In genomic region chr20:62330576-62331317, GRCh38 we compare ENCODE assay signal across 18 cellular contexts.
"Had no signal": no experiment of that assay in that cellular context is flagged by ENCODE, and none has a peak within 500 bp of the region (broad histone marks: within the 10 kb centered on the region; RNA-seq: fewer than 3 reads in every experiment).

No MANE protein-coding gene starts in this region.

- H3K4me1 ChIP-seq: gastroesophageal sphincter, left lung, lower lobe of right lung, right atrium auricular region, transverse colon had no signal

- H3K4me3 ChIP-seq: coronary artery, gastroesophageal sphincter, left lung, lower lobe of right lung, ovary, right atrium auricular region, smooth muscle cell, thoracic aorta, transverse colon had no signal

- H3K27me3 ChIP-seq: gastroesophageal sphincter, left lung, ovary, right atrium auricular region, transverse colon had no signal

- DNase-seq: effector CD4-positive, alpha-beta T cell; endodermal cell; glutamatergic neuron; islet precursor cell; lower lobe of right lung; natural killer cell; nucleus accumbens; ovary; stimulated activated CD4-positive, alpha-beta T cell treated with anti-CD3 and anti-CD28 coated beads, Interleukin-4, amount 100 ng/mL, for 1 hour; stimulated activated CD8-positive, alpha-beta memory T cell treated with anti-CD3 and anti-CD28 coated beads, Interleukin-4, amount 100 ng/mL, for 48 hours; transverse colon had no signal

- H3K27ac ChIP-seq: coronary artery, gastroesophageal sphincter, left lung, lower lobe of right lung, ovary, right atrium auricular region, thoracic aorta, transverse colon had no signal

- ATAC-seq: gastroesophageal sphincter; left lung; lower lobe of right lung; natural killer cell; stimulated activated effector memory CD8-positive, alpha-beta T cell treated with anti-CD3 and anti-CD28 coated beads, Interleukin-12 subunit alpha, Interleukin-12 subunit beta, amount 100 ng/mL, for 72 hours had no signal

- H3K9me3 ChIP-seq: gastroesophageal sphincter, left lung, lower lobe of right lung, ovary, right atrium auricular region, thoracic aorta, transverse colon had no signal
